ENCODE assay signal across 1 cellular context in genomic region chr17:15502315-15503112, GRCh38.
TF ChIP-seq lines count a peak whose summit lies in the region.

No MANE protein-coding gene starts in this region.

TF ChIP-seq in GM12878, 131 proteins besides CTCF, POLR2A, EP300 and RAD21 (continued from another document):
- TF ChIP-seq E2F8 (IDR thresholded peaks at IDR 0.05; ENCODE audit: low read depth, partially characterized antibody) (no peak), SIN3A (IDR thresholded peaks at IDR 0.05; ENCODE audit: low read depth, low read length) (no peak)
TF ChIP-seq in GM12878: peak in this region for 4.
